Comparison of ENCODE assay signal across 8 cellular contexts in the genomic region with DNA sequence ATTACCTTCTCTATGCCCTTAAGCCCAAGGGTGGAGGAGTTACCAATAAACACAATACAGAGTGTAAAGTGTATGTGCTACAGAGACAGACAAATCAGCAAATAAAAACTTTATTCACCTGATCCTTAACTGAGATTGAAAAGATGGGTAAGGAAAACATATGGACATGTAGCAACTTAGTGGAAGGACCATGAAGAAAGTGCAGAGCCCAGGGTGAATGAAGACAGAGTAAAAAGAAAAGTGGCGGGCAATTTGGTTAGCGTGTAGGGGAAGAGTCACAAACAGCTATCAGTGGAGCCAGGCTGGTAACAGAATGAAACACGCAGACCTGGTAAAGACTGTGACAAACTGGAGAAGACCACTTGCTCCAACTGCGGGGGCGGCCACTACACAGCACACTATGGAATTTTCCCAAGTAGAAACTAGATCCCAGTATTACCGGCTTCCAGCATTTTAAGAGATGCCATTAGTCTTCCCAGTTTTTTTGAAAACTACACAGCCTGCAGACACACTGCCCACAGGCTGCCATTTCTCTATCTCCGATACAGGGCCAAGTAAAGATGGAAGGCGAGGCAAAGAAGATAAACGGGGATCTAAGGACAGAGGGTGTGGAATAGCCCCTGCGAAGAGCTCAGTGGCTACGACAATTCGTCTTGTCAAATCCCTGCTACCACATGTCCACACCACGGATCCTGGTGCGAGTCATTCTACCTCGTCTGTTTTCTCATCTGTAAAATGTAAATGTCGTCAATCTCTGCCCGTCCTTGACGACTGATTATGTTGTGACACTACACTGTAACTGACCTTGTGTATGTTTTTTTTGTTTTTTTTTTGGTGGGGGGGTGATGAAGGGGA. TPM values are rescaled to one million over a fixed set of nuclear protein-coding genes. Genes with fewer than 3 reads are reported as not detected.
DNase-seq lines count a peak whose midpoint lies in the region; ATAC-seq, FAIRE-seq and TF ChIP-seq lines count a peak whose summit lies in the region.

No MANE protein-coding gene starts in this region.

- TF ChIP-seq RAD21 in K562 (CRISPR knock-in tag; conservative IDR thresholded peaks at IDR 0.05 in 1 of 2, IDR thresholded peaks at IDR 0.05 in 1 of 2): no peak

- H2AFZ ChIP-seq in KMS-11 (ENCODE audit: low read depth) (peak overlapping the region; percentile 88; the same call in 1 of the 2 replicates), K562 (ENCODE audit: low read depth, low read length) (no peak overlapping the region)

- intact Hi-C loops in K562 (cut with micrococcal nuclease): no loop called here

- H3K27me3 ChIP-seq in KMS-11 (ENCODE audit: insufficient read depth, low read depth): no peaks in the 10 kb centered on the region
- H3K27me3 ChIP-seq in K562 (ENCODE audit: control insufficient read depth in 2 of 2, insufficient read depth in 2 of 2, low read length in 2 of 2): peaks cover 2 to 8% of the 10 kb centered on the region in 2 experiments; a peak in 3 of 5 replicates
- H3K27me3 ChIP-seq in suprapubic skin: no peaks in the 10 kb centered on the region

- DNase-seq in COLO829 (ENCODE audit: low spot score): peak; percentile 7
- DNase-seq in K562 (ENCODE audit: extremely low read depth in 1 of 4, low spot score in 3 of 4): peak; percentile 18 to 49 (median 32)
- DNase-seq in kidney tubule cell (ENCODE audit: low spot score): peak; percentile 27
- no peak for DNase-seq in suprapubic skin (ENCODE audit: low spot score in 2 of 2)
- DNase-seq in CD1c-positive myeloid dendritic cell (ENCODE audit: extremely low spot score): no peak
- DNase-seq in SK-N-DZ (ENCODE audit: low spot score): no peak
- no peak for DNase-seq in H4 (ENCODE audit: low spot score)

- peak; percentile 56 for ATAC-seq in K562

- TF ChIP-seq POLR2A in K562 (conservative IDR thresholded peaks at IDR 0.05) (no peak), suprapubic skin (IDR thresholded peaks at IDR 0.05) (no peak)

- peak overlapping the region; percentile 98 for H3K27ac ChIP-seq in KMS-11
- H3K27ac ChIP-seq in K562 (ENCODE audit: extremely low read depth, low read depth, low read length): peak overlapping the region; percentile 95
- H3K27ac ChIP-seq in suprapubic skin: peak overlapping the region; percentile 94

- H3K9me3 ChIP-seq in K562 (replicated peaks; ENCODE audit: control insufficient read depth, insufficient read depth, low read depth, low read length) (no peaks in the 10 kb centered on the region), suprapubic skin (no peaks in the 10 kb centered on the region)

- no peak for FAIRE-seq in K562 (lab: Jason Lieb, UNC)

- CTCF ChIA-PET in K562 (lab: Yijun Ruan, JAX; ENCODE audit: low intra/inter-chr PET ratio): no interaction called here

- H3K9ac ChIP-seq in KMS-11 (peak overlapping the region; percentile 100), K562 (ENCODE audit: insufficient read depth in 1 of 2, low read depth in 2 of 2, low read length in 2 of 2) (peak overlapping the region; percentile 96 to 100)

- in situ Hi-C loops in K562 (cut with MboI): no loop called here

- WGBS in K562 (ENCODE audit: insufficient coverage, low coverage, missing lambda C conversion rate): under 1% methylated on average over 18 of the region's 18 CpGs
- 31% methylated on average over 18 of the region's 18 CpGs for WGBS in suprapubic skin

- no peaks in the 10 kb centered on the region for H3K9me1 ChIP-seq in K562 (ENCODE audit: control insufficient read depth, insufficient read depth, low read length)

- TF ChIP-seq EP300 in K562 (IDR thresholded peaks at IDR 0.05; ENCODE audit: low read length): no peak
- TF ChIP-seq EP300 in suprapubic skin (IDR thresholded peaks at IDR 0.05): no peak

- peaks cover 11% of the 10 kb centered on the region for H3K4me1 ChIP-seq in KMS-11 (ENCODE audit: low read depth, poor library complexity, severe bottlenecking)
- peaks cover 3 to 13% of the 10 kb centered on the region in 2 experiments; a peak in 3 of 5 replicates for H3K4me1 ChIP-seq in K562 (replicated peaks in 1 of 2; ENCODE audit: control insufficient read depth in 2 of 2, insufficient read depth in 2 of 2, low read length in 2 of 2)
- peaks cover 38% of the 10 kb centered on the region for H3K4me1 ChIP-seq in suprapubic skin

- TF ChIP-seq CTCF in KMS-11 (conservative IDR thresholded peaks at IDR 0.05; ENCODE audit: low read depth, low read length) (no peak), K562 (IDR thresholded peaks at IDR 0.05 in 2 of 3, conservative IDR thresholded peaks at IDR 0.05 in 1 of 3; ENCODE audit: insufficient read depth in 2 of 3, low read depth in 1 of 3, low read length in 3 of 3) (no peak), suprapubic skin (IDR thresholded peaks at IDR 0.05) (no peak)

- H4K20me1 ChIP-seq in KMS-11 (ENCODE audit: insufficient read depth) (peaks cover 10% of the 10 kb centered on the region), K562 (replicated peaks; ENCODE audit: control insufficient read depth, insufficient read depth, low read length) (peaks cover 21% of the 10 kb centered on the region)

- H3K4me3 ChIP-seq in KMS-11 (IDR thresholded peaks at IDR 0.05; ENCODE audit: insufficient read depth, low read depth, low read length): peak overlapping the region; percentile 47
- H3K4me3 ChIP-seq in K562: peak overlapping the region; percentile 65
- peak overlapping the region; percentile 93 for H3K4me3 ChIP-seq in suprapubic skin

- H3K79me2 ChIP-seq in KMS-11 (ENCODE audit: insufficient read depth, low read depth) (peaks cover 53% of the 10 kb centered on the region), K562 (ENCODE audit: control insufficient read depth, insufficient read depth, low read length) (peaks cover 55% of the 10 kb centered on the region)

- H3K4me2 ChIP-seq in KMS-11 (peak overlapping the region; percentile 99), K562 (ENCODE audit: insufficient read depth, low read length) (peak overlapping the region; percentile 99)

- TSS peak; percentile 49 for BruUV-seq in K562 (replicated peaks; lab: Mats Ljungman, UMichigan)

- POLR2A ChIA-PET in K562 (lab: Yijun Ruan, JAX): interaction anchor here (0.6 to 1.3 kb wide), 5 partner anchors 10 to 614 kb away, joined by 3 to 4 read pairs (median 3); no protein-coding TSS in a partner anchor

- H3K36me3 ChIP-seq in KMS-11 (ENCODE audit: insufficient read depth) (peaks cover 19% of the 10 kb centered on the region; the same call in 1 of the 2 replicates), K562 (ENCODE audit: control insufficient read depth, insufficient read depth, low read length) (peaks cover 44% of the 10 kb centered on the region), suprapubic skin (peaks cover 7% of the 10 kb centered on the region)

TF ChIP-seq in K562, 482 proteins besides CTCF, POLR2A, EP300 and RAD21 (continues in another document):
- TF ChIP-seq ZFP30 (CRISPR knock-in tag; IDR thresholded peaks at IDR 0.05; ENCODE audit: borderline replicate concordance) (no peak), HDAC1 (IDR thresholded peaks at IDR 0.05) (peak in 1 of 2 experiments; percentile 65; a peak in 2 of 4 replicates)

RNA-seq across cellular contexts. Expression of a gene that starts 1.2 kb away (rescaled TPM):
- 23.2 and 27.4 TPM in 2 replicates for total RNA-seq in K562 (2011; cell fraction: chromatin; rRNA removed; ENCODE audit: low replicate concordance)
- 25.4 and 28.3 TPM in 2 replicates for total RNA-seq in K562 (2011; cell fraction: nucleolus; rRNA removed)
- total RNA-seq in K562 (2011; cell fraction: nucleoplasm; rRNA removed): 34.5 and 42.1 TPM in 2 replicates
- total RNA-seq in K562 (2014; rRNA removed) (64.7 and 71.2 TPM in 2 replicates), K562 (2014; rRNA removed; fragmentation: Illumina TruSeq; extraction: Trizol) (65.1 and 71.9 TPM in 2 replicates), K562 (2015; rRNA removed; fragmentation: Illumina TruSeq; extraction: Trizol) (59.1 and 61.1 TPM in 2 replicates), K562 (2021) (59.1 and 59.7 TPM in 2 replicates), suprapubic skin (10 to 100 TPM; 24.9 to 45.8 (median 40.1) TPM)
- polyA plus RNA-seq in K562 (2011; rRNA removed) (93.5 and 110 TPM in 2 replicates), K562 (2014; fragmentation: Illumina TruSeq; extraction: Trizol) (68.9 and 82.5 TPM in 2 replicates), K562 (2014; fragmentation: Nextera tagmentation; extraction: Ambion mirVana) (10 to 100 TPM; 10.8 to 17.4 TPM), K562 (2014; rRNA removed) (85.9 and 88.6 TPM in 2 replicates)
- 76.2 and 102 TPM in 2 replicates for polyA plus RNA-seq in K562 (2011; cell fraction: cytosol; rRNA removed)
- polyA plus RNA-seq in K562 (2011; cell fraction: nucleus; rRNA removed): 25.8 and 43.8 TPM in 2 replicates
- 40.7 and 48.5 TPM in 2 replicates for polyA plus RNA-seq in K562 (2012)
- polyA minus RNA-seq in K562 (2011; rRNA and poly(A)+ RNA removed): 67.2 and 71.6 TPM in 2 replicates
- 20.2 and 28.6 TPM in 2 replicates for polyA minus RNA-seq in K562 (2011; cell fraction: cytosol; rRNA and poly(A)+ RNA removed)
- polyA minus RNA-seq in K562 (2011; cell fraction: nucleus; rRNA and poly(A)+ RNA removed): 21.7 and 40.9 TPM in 2 replicates
- 34.6 and 38.6 TPM in 2 replicates for polyA plus RNA-seq in SK-N-DZ (2014; cell fraction: cytosol; rRNA removed)
- polyA plus RNA-seq in SK-N-DZ (2014; cell fraction: nucleus; rRNA removed): 18.5 and 19.9 TPM in 2 replicates
- 29.1 and 37.1 TPM in 2 replicates for total RNA-seq in H4 (2014; rRNA removed; shearing (Covaris generic))

Comparison
In these comparisons a context has a peak if more than half of its experiments do, and no peak if none do; other contexts are left out.
1. DNase-seq: peak in COLO829 (single experiment), K562 (4 of 4) and kidney tubule cell (single experiment); none in suprapubic skin (0 of 2), CD1c-positive myeloid dendritic cell (single experiment), SK-N-DZ (single experiment) and H4 (single experiment).
2. Peak in every context shown above with its lines, with median percentiles within 50 percentile points of each other: H3K27ac ChIP-seq and H3K4me3 ChIP-seq.